ENCODE assay signal across 36 cellular contexts in the genomic region with DNA sequence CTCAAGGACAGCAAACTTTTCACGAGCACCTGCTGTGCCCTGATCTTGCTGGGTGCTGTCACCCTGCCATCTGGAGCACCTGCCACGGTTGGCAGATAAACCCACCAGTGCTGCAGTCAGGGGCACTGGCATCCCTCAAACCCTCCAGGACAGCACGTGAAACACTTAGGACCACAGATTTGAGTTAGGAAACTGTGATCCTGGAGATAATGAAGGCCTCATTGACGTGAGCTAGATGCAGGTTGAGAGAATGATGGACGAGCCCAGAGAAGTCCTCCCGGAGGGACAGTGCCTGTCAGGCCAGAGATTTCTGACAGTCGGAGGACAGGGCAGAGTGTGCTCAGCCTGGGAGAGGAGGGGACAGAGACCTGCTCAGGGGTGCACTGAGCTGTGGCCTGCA.
"Had no signal": no experiment of that assay in that cellular context is flagged by ENCODE, and none has a peak within 500 bp of the region (broad histone marks: within the 10 kb centered on the region; RNA-seq: fewer than 3 reads in every experiment).

No MANE protein-coding gene starts in this region.

- ATAC-seq: activated CD8-positive, alpha-beta memory T cell treated with anti-CD3 and anti-CD28 coated beads, Interleukin-2, amount 10 ng/mL, durations not matched to agents 7 days and 5 days; activated T-cell treated with anti-CD3 and anti-CD28 coated beads, Interleukin-2, amount 50 U/mL, for 72 hours; activated T-helper 17 cell treated with anti-CD3 and anti-CD28 coated beads, Interleukin-2, amount 50 U/mL, for 72 hours; body of pancreas had no signal

- H3K36me3 ChIP-seq: adrenal gland, SJCRH30 had no signal

- H3K36me3 Mint-ChIP-seq: activated CD4-positive, alpha-beta memory T cell treated with anti-CD3 and anti-CD28 coated beads for 36 hours; activated CD8-positive, alpha-beta memory T cell treated with anti-CD3 and anti-CD28 coated beads, Interleukin-2, amount 10 ng/mL, durations not matched to agents 7 days and 5 days; activated naive CD4-positive, alpha-beta T cell treated with anti-CD3 and anti-CD28 coated beads, Interleukin-2, amount 50 U/mL, for 24 hours; activated naive CD8-positive, alpha-beta T cell treated with anti-CD3 and anti-CD28 coated beads, Interleukin-2, amount 10 ng/mL, durations not matched to agents 7 days and 5 days had no signal

- H3K4me1 ChIP-seq: adrenal gland, body of pancreas, SJCRH30 had no signal

- H3K27ac ChIP-seq: adrenal gland, body of pancreas, KMS-11, PC-9, RWPE1, SJCRH30, VCaP had no signal

- H3K4me1 Mint-ChIP-seq: activated B cell treated with CpG ODN at 0.5 μM for 24 hours; activated naive CD4-positive, alpha-beta T cell treated with anti-CD3 and anti-CD28 coated beads, Interleukin-2, amount 50 U/mL, for 24 hours; activated T-helper 17 cell treated with anti-CD3 and anti-CD28 coated beads, Interleukin-2, amount 50 U/mL, for 72 hours had no signal

- H3K9me3 Mint-ChIP-seq: activated B cell treated with CpG ODN at 0.5 μM for 24 hours; activated CD4-positive, alpha-beta memory T cell treated with anti-CD3 and anti-CD28 coated beads for 36 hours; activated naive CD4-positive, alpha-beta T cell treated with anti-CD3 and anti-CD28 coated beads, Interleukin-2, amount 50 U/mL, for 24 hours; activated naive CD8-positive, alpha-beta T cell treated with anti-CD3 and anti-CD28 coated beads, Interleukin-2, amount 10 ng/mL, durations not matched to agents 7 days and 5 days; activated T-cell treated with anti-CD3 and anti-CD28 coated beads, Interleukin-2, amount 50 U/mL, for 72 hours; activated T-helper 17 cell treated with anti-CD3 and anti-CD28 coated beads, Interleukin-2, amount 50 U/mL, for 72 hours had no signal

- H3K4me3 Mint-ChIP-seq: activated B cell treated with CpG ODN at 0.5 μM for 24 hours; activated CD4-positive, alpha-beta memory T cell treated with anti-CD3 and anti-CD28 coated beads for 36 hours; activated CD8-positive, alpha-beta memory T cell treated with anti-CD3 and anti-CD28 coated beads, Interleukin-2, amount 10 ng/mL, durations not matched to agents 7 days and 5 days; activated naive CD4-positive, alpha-beta T cell treated with anti-CD3 and anti-CD28 coated beads, Interleukin-2, amount 50 U/mL, for 24 hours; activated naive CD8-positive, alpha-beta T cell treated with anti-CD3 and anti-CD28 coated beads, Interleukin-2, amount 10 ng/mL, durations not matched to agents 7 days and 5 days; activated T-cell treated with anti-CD3 and anti-CD28 coated beads, Interleukin-2, amount 50 U/mL, for 72 hours; activated T-helper 17 cell treated with anti-CD3 and anti-CD28 coated beads, Interleukin-2, amount 50 U/mL, for 72 hours had no signal

- H3K9me3 ChIP-seq: adrenal gland, body of pancreas, SJCRH30 had no signal

- H3K27me3 Mint-ChIP-seq: activated CD8-positive, alpha-beta memory T cell treated with anti-CD3 and anti-CD28 coated beads, Interleukin-2, amount 10 ng/mL, durations not matched to agents 7 days and 5 days had no signal

- DNase-seq: activated B cell treated with CpG ODN at 0.5 μM for 24 hours; activated CD4-positive, alpha-beta memory T cell treated with anti-CD3 and anti-CD28 coated beads for 36 hours; activated CD4-positive, alpha-beta T cell treated with anti-CD3 and anti-CD28 coated beads for 4 hours; activated CD4-positive, alpha-beta T cell treated with anti-CD3 and anti-CD28 coated beads, Interleukin-2, amount 50 U/mL, for 1 hour; activated CD4-positive, CD25-positive, alpha-beta regulatory T cell treated with anti-CD3 and anti-CD28 coated beads, Interleukin-2, amount 50 U/mL, for 72 hours; activated CD8-positive, alpha-beta memory T cell treated with anti-CD3 and anti-CD28 coated beads, Interleukin-2, amount 10 ng/mL, durations not matched to agents 7 days and 5 days; activated effector memory CD4-positive, alpha-beta T cell treated with anti-CD3 and anti-CD28 coated beads, Interleukin-2, amount 50 U/mL, for 16 hours; activated naive CD4-positive, alpha-beta T cell treated with Interleukin-2 at 50 U/mL for 16 hours; activated naive CD8-positive, alpha-beta T cell treated with anti-CD3 and anti-CD28 coated beads, Interleukin-2, amount 10 ng/mL, durations not matched to agents 7 days and 5 days; activated T-cell treated with anti-CD3 and anti-CD28 coated beads, Interleukin-2, amount 50 U/mL, for 1 hour; activated T-cell treated with anti-CD3 and anti-CD28 coated beads, Interleukin-2, amount 50 U/mL, for 72 hours; body of pancreas; central memory CD4-positive, alpha-beta T cell; MM.1S; MV-4-11; NCI-H1092; NCI-H1436 treated with DMSO at 0.1 percent for 48 hours; NCI-H2029; NCI-H2107; NCI-H226; NCI-H446 treated with DMSO at 0.1 percent for 48 hours; NCI-H526; NCI-H748 treated with DMSO at 0.1 percent for 48 hours; PC-9; Right ventricle myocardium superior; SJCRH30; SW 1271; T-helper 1 cell; T-helper 2 cell; T-helper 9 cell had no signal

- H3K27me3 ChIP-seq: adrenal gland, body of pancreas, SJCRH30 had no signal

- H3K27ac Mint-ChIP-seq: activated B cell treated with CpG ODN at 0.5 μM for 24 hours; activated CD4-positive, alpha-beta memory T cell treated with anti-CD3 and anti-CD28 coated beads for 36 hours; activated CD8-positive, alpha-beta memory T cell treated with anti-CD3 and anti-CD28 coated beads, Interleukin-2, amount 10 ng/mL, durations not matched to agents 7 days and 5 days; activated naive CD4-positive, alpha-beta T cell treated with anti-CD3 and anti-CD28 coated beads, Interleukin-2, amount 50 U/mL, for 24 hours; activated naive CD8-positive, alpha-beta T cell treated with anti-CD3 and anti-CD28 coated beads, Interleukin-2, amount 10 ng/mL, durations not matched to agents 7 days and 5 days; activated T-cell treated with anti-CD3 and anti-CD28 coated beads, Interleukin-2, amount 50 U/mL, for 72 hours; activated T-helper 17 cell treated with anti-CD3 and anti-CD28 coated beads, Interleukin-2, amount 50 U/mL, for 72 hours had no signal

- H3K4me3 ChIP-seq: adrenal gland, body of pancreas, PC-9, SJCRH30 had no signal
